8 cellular contexts compared by ENCODE assay signal in genomic region chrX:140090800-140091275, GRCh38.
DNase-seq lines count a peak whose midpoint lies in the region; ATAC-seq and TF ChIP-seq lines count a peak whose summit lies in the region.
"Had no signal": no experiment of that assay in that cellular context is flagged by ENCODE, and none has a peak within 500 bp of the region (broad histone marks: within the 10 kb centered on the region; RNA-seq: fewer than 3 reads in every experiment).

No MANE protein-coding gene starts in this region.

- H3K4me1 ChIP-seq in gastrocnemius medialis, result no peaks in the 10 kb centered on the region

- peak; percentile 11 for ATAC-seq in GM21390 (IDR thresholded peaks at IDR 0.05; ENCODE audit: unreplicated experiment)
- no peak for ATAC-seq in gastrocnemius medialis
- no peak for ATAC-seq in GM18858 (IDR thresholded peaks at IDR 0.05; ENCODE audit: unreplicated experiment)
- no peak for ATAC-seq in HG03571 (IDR thresholded peaks at IDR 0.05; ENCODE audit: unreplicated experiment)

- TF ChIP-seq POLR2A in gastrocnemius medialis (IDR thresholded peaks at IDR 0.05), result no peak

- intact Hi-C loops in gastrocnemius medialis (cut with DNase I; ENCODE audit: low total_unique reads), result no loop called here

- peaks cover 0 to 27% (median 11%) of the 10 kb centered on the region in 3 donors for H3K27me3 ChIP-seq in gastrocnemius medialis
- H3K27me3 ChIP-seq: thyroid gland had no signal

- TF ChIP-seq CTCF in LNCaP clone FGC (IDR thresholded peaks at IDR 0.05; ENCODE audit: control insufficient read depth, extremely low read depth, insufficient read depth), result no peak
- TF ChIP-seq CTCF in fibroblast of the aortic adventitia (IDR thresholded peaks at IDR 0.05; ENCODE audit: insufficient read depth, low read length), result no peak
- no peak for TF ChIP-seq CTCF in gastrocnemius medialis (IDR thresholded peaks at IDR 0.05 in 4 of 5, conservative IDR thresholded peaks at IDR 0.05 in 1 of 5)

- H3K4me3 ChIP-seq in LNCaP clone FGC (ENCODE audit: low read depth, low read length), result peak overlapping the region; percentile 34
- H3K4me3 ChIP-seq in fibroblast of the aortic adventitia (ENCODE audit: low read depth, low read length), result peak overlapping the region; percentile 35
- peak overlapping the region in 3 of 4 donors; percentile 21 to 44 (median 38) for H3K4me3 ChIP-seq in gastrocnemius medialis

- no peaks in the 10 kb centered on the region for H3K36me3 ChIP-seq in gastrocnemius medialis
- H3K36me3 ChIP-seq: thyroid gland had no signal

- H3K9me3 ChIP-seq in gastrocnemius medialis, result no peaks in the 10 kb centered on the region
- H3K9me3 ChIP-seq: thyroid gland had no signal

- DNase-seq in LNCaP clone FGC (ENCODE audit: low read depth), result no peak
- DNase-seq in fibroblast of the aortic adventitia (ENCODE audit: low read depth), result peak; percentile 1
- no peak for DNase-seq in gastrocnemius medialis
- DNase-seq in NCI-H187 (lab: John Stamatoyannopoulos, UW), result no peak

- no peak overlapping the region for H3K27ac ChIP-seq in gastrocnemius medialis
- H3K27ac ChIP-seq: thyroid gland had no signal

- in situ Hi-C loops in gastrocnemius medialis (cut with MboI; ENCODE audit: low sequenced_read_pairs in 4 of 4), result no loop called here
